ENCODE assay signal across 34 cellular contexts in genomic region chr12:130454296-130454695, GRCh38.
DNase-seq lines count a peak whose midpoint lies in the region; FAIRE-seq and TF ChIP-seq lines count a peak whose summit lies in the region.
"Had no signal": no experiment of that assay in that cellular context is flagged by ENCODE, and none has a peak within 500 bp of the region (broad histone marks: within the 10 kb centered on the region; RNA-seq: fewer than 3 reads in every experiment).

No MANE protein-coding gene starts in this region.

- H3K4me2 ChIP-seq in neuronal stem cell (ENCODE audit: insufficient read depth, low read length, poor library complexity, severe bottlenecking): no peak overlapping the region
- H3K4me2 ChIP-seq: A549, BLaER1 had no signal

- peaks cover 13% of the 10 kb centered on the region for H3K27me3 Mint-ChIP-seq in endothelial cell (ENCODE audit: unreplicated experiment)
- H3K27me3 Mint-ChIP-seq: B cell; CD4-positive, alpha-beta memory T cell; CD4-positive, alpha-beta T cell; CD4-positive, CD25-positive, alpha-beta regulatory T cell; CD8-positive, alpha-beta memory T cell had no signal

- H2BK5ac ChIP-seq in neuronal stem cell (ENCODE audit: low read length): no peak overlapping the region

- H3K4me3 ChIP-seq in kidney (ENCODE audit: low read length in 2 of 2) (no peak overlapping the region), neuronal stem cell (ENCODE audit: low read length in 2 of 2) (no peak overlapping the region)
- H3K4me3 ChIP-seq: A549; BLaER1; BLaER1 treated with 17β-estradiol and CSF1 and Interleukin-3, amounts not matched to agents 10 nM and 100 nM had no signal

- peaks cover 9% of the 10 kb centered on the region for H3K9me3 Mint-ChIP-seq in endothelial cell (ENCODE audit: unreplicated experiment)
- H3K9me3 Mint-ChIP-seq: CD4-positive, alpha-beta T cell; CD8-positive, alpha-beta memory T cell; CD8-positive, alpha-beta T cell had no signal

- H2AFZ ChIP-seq in neuronal stem cell (ENCODE audit: low read length): no peak overlapping the region

- no peak for DNase-seq in endothelial cell (ENCODE audit: low spot score)
- peak; percentile 56 for DNase-seq in kidney
- DNase-seq in neuronal stem cell (ENCODE audit: low spot score): no peak
- no peak for DNase-seq in DMS 273 treated with DMSO at 0.1 percent for 48 hours (lab: John Stamatoyannopoulos, UW)
- DNase-seq in NCI-H128 (lab: John Stamatoyannopoulos, UW; ENCODE audit: unreplicated experiment): no peak
- no peak for DNase-seq in GM19238 (ENCODE audit: insufficient read length, low spot score)
- DNase-seq: 8988T; ACHN; AML-193; BE2C; C1 segment of cervical spinal cord; Caco-2; Calu3; CD4-positive, alpha-beta memory T cell; CD4-positive, alpha-beta T cell; CD4-positive, CD25-positive, alpha-beta regulatory T cell; CD8-positive, alpha-beta memory T cell; CD8-positive, alpha-beta T cell; COR-L47; DMS153; DMS53; DMS79; DMS79 treated with DMSO at 0.1 percent for 48 hours; DND-41; EL had no signal

- H4K8ac ChIP-seq in neuronal stem cell (ENCODE audit: low read depth, low read length): no peak overlapping the region

- peaks cover 3% of the 10 kb centered on the region for H3K36me3 Mint-ChIP-seq in endothelial cell (ENCODE audit: low read depth, unreplicated experiment)
- H3K36me3 Mint-ChIP-seq: CD14-positive monocyte; CD4-positive, alpha-beta memory T cell; CD4-positive, CD25-positive, alpha-beta regulatory T cell; CD8-positive, alpha-beta memory T cell; CD8-positive, alpha-beta T cell had no signal

- H2AK5ac ChIP-seq in neuronal stem cell (ENCODE audit: low read depth, low read length): peak overlapping the region; percentile 50

- no peak overlapping the region for H3K18ac ChIP-seq in neuronal stem cell (ENCODE audit: low read length)

- intact Hi-C loops in kidney (cut with DNase I): no loop called here

- H3K36me3 ChIP-seq in kidney (ENCODE audit: control insufficient read depth in 1 of 2, insufficient read depth in 2 of 2, low read length in 2 of 2) (no peaks in the 10 kb centered on the region), neuronal stem cell (replicated peaks in 1 of 2; ENCODE audit: control insufficient read depth in 2 of 2, insufficient read depth in 2 of 2, low read length in 2 of 2) (no peaks in the 10 kb centered on the region)
- H3K36me3 ChIP-seq: BLaER1; BLaER1 treated with 17β-estradiol and CSF1 and Interleukin-3, amounts not matched to agents 10 nM and 100 nM had no signal

- H3K4me3 Mint-ChIP-seq in endothelial cell (ENCODE audit: unreplicated experiment): peak overlapping the region; percentile 3
- H3K4me3 Mint-ChIP-seq: B cell; CD14-positive monocyte; CD4-positive, alpha-beta memory T cell; CD4-positive, alpha-beta T cell; CD4-positive, CD25-positive, alpha-beta regulatory T cell; CD8-positive, alpha-beta memory T cell; CD8-positive, alpha-beta T cell had no signal

- H3K4me1 Mint-ChIP-seq in endothelial cell (ENCODE audit: unreplicated experiment): no peaks in the 10 kb centered on the region
- H3K4me1 Mint-ChIP-seq: B cell; CD14-positive monocyte; CD4-positive, alpha-beta memory T cell; CD4-positive, CD25-positive, alpha-beta regulatory T cell; CD8-positive, alpha-beta memory T cell had no signal

- H4K91ac ChIP-seq in neuronal stem cell (ENCODE audit: low read depth, low read length, poor library complexity): no peak overlapping the region

- no peak overlapping the region for H3K14ac ChIP-seq in neuronal stem cell (ENCODE audit: low read length)

- no peak overlapping the region for H2BK120ac ChIP-seq in neuronal stem cell (ENCODE audit: low read depth, low read length)

- no peak overlapping the region for H2BK12ac ChIP-seq in neuronal stem cell (ENCODE audit: low read length)

- H3K27ac ChIP-seq in kidney (ENCODE audit: low read depth in 2 of 2, low read length in 2 of 2): no peak overlapping the region
- H3K27ac ChIP-seq in neuronal stem cell (replicated peaks; ENCODE audit: low read length): no peak overlapping the region
- H3K27ac ChIP-seq: 22Rv1; A549; BLaER1; BLaER1 treated with 17β-estradiol and CSF1 and Interleukin-3, amounts not matched to agents 10 nM and 100 nM; C4-2B had no signal

- H3K4ac ChIP-seq in neuronal stem cell (ENCODE audit: low read length): no peak overlapping the region

- FAIRE-seq in kidney (lab: Jason Lieb, UNC): no peak
- FAIRE-seq: A204.1, A549, D721Med had no signal

- H3K9ac ChIP-seq in kidney (ENCODE audit: low read length in 2 of 2) (no peak overlapping the region), neuronal stem cell (ENCODE audit: low read depth, low read length, poor library complexity) (no peak overlapping the region)
- H3K9ac ChIP-seq: BLaER1; BLaER1 treated with 17β-estradiol and CSF1 and Interleukin-3, amounts not matched to agents 10 nM and 100 nM had no signal

- H2BK15ac ChIP-seq in neuronal stem cell (ENCODE audit: low read length): no peak overlapping the region

- no peaks in the 10 kb centered on the region for H3K79me1 ChIP-seq in neuronal stem cell (ENCODE audit: low read depth, low read length)

- TF ChIP-seq CTCF in endothelial cell (IDR thresholded peaks at IDR 0.05; ENCODE audit: unreplicated experiment): no peak
- TF ChIP-seq CTCF in kidney (IDR thresholded peaks at IDR 0.05; ENCODE audit: borderline replicate concordance, extremely low read depth, insufficient read depth): no peak

- no CpG with 5 or more reads among the region's 9 CpGs for WGBS in neuronal stem cell (ENCODE audit: extremely low coverage in 2 of 2, insufficient read length in 2 of 2, insufficient replicate concordance in 1 of 2), 2 donors

- H3K23ac ChIP-seq in neuronal stem cell (ENCODE audit: low read depth, low read length, poor library complexity): no peak overlapping the region

- H3K9me3 ChIP-seq in kidney (ENCODE audit: control insufficient read depth in 1 of 2, low read length in 2 of 2) (no peaks in the 10 kb centered on the region), neuronal stem cell (replicated peaks in 1 of 2; ENCODE audit: control insufficient read depth in 2 of 2, insufficient read depth in 1 of 2, low read depth in 1 of 2, low read length in 2 of 2) (no peaks in the 10 kb centered on the region)
- H3K9me3 ChIP-seq: A549; BE2C; BLaER1; BLaER1 treated with 17β-estradiol and CSF1 and Interleukin-3, amounts not matched to agents 10 nM and 100 nM; Caco-2 had no signal

- H3K4me1 ChIP-seq in kidney (ENCODE audit: control insufficient read depth in 1 of 2, insufficient read depth in 1 of 2, low read depth in 1 of 2, low read length in 2 of 2) (no peaks in the 10 kb centered on the region), neuronal stem cell (ENCODE audit: control insufficient read depth in 2 of 2, insufficient read depth in 1 of 2, low read depth in 1 of 2, low read length in 2 of 2) (no peaks in the 10 kb centered on the region)
- H3K4me1 ChIP-seq: A549, BE2C, Caco-2 had no signal

- no peak overlapping the region for H3K27ac Mint-ChIP-seq in endothelial cell (ENCODE audit: unreplicated experiment)
- H3K27ac Mint-ChIP-seq: B cell; CD4-positive, alpha-beta memory T cell; CD4-positive, alpha-beta T cell; CD4-positive, CD25-positive, alpha-beta regulatory T cell; CD8-positive, alpha-beta memory T cell; CD8-positive, alpha-beta T cell had no signal

- H3K27me3 ChIP-seq in neuronal stem cell (ENCODE audit: control insufficient read depth in 3 of 3, insufficient read depth in 3 of 3, low read depth in 1 of 3, low read length in 3 of 3): peaks cover 0 to 6% (median 0%) of the 10 kb centered on the region in 3 experiments
- H3K27me3 ChIP-seq: BE2C; BLaER1; BLaER1 treated with 17β-estradiol and CSF1 and Interleukin-3, amounts not matched to agents 10 nM and 100 nM had no signal
